ENCODE assay signal across 1 cellular context in the genomic region with DNA sequence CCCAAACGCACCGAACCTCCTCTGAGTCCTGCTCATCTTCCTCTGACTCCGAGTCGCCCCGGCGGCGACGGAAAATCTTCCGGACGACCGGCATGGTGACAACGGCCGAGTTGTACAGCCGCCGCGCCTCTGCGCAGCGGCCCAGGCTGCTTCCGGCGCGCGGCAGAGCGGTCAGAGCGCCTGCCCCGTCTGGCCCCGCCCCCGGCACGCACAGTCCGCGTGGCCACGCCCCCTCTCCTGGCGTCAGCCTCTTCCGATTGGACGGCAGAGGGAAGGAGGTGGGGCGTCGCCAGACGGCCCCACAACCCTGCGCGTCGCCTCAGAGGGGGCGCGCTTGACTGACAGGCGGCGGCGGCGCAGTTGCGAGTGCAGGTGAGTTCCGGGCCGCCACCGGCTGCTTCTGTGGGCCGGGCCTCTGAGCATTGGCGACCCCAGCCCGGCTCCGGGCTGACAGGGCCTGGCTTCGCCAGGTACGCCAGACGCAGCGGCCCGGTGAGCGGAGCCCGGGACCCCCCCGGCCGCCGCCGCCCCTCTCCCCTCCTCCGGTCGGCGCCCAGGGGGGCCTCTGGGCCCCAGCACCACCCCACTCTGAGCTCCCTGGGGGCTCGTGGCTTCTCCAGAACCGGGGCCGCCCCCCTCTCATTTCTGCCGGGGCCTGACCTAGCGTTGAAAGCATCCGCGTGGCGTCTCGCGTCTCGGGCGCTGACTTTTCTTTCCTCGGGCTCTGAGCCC.
TF ChIP-seq lines count a peak whose summit lies in the region.

A gene with protein sequence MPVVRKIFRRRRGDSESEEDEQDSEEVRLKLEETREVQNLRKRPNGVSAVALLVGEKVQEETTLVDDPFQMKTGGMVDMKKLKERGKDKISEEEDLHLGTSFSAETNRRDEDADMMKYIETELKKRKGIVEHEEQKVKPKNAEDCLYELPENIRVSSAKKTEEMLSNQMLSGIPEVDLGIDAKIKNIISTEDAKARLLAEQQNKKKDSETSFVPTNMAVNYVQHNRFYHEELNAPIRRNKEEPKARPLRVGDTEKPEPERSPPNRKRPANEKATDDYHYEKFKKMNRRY (minus strand): TSS at position 148 of the 732 bp plus-strand sequence. CDS start 54 bp downstream, at position 94.
A gene (plus strand): TSS at position 331 of the 732 bp plus-strand sequence. CDS start 17,098 bp downstream, outside the sequence.

TF ChIP-seq in HCT116, 20 proteins besides CTCF, POLR2A, EP300 and RAD21 (continued from another document):
- TF ChIP-seq, protein P1, sequence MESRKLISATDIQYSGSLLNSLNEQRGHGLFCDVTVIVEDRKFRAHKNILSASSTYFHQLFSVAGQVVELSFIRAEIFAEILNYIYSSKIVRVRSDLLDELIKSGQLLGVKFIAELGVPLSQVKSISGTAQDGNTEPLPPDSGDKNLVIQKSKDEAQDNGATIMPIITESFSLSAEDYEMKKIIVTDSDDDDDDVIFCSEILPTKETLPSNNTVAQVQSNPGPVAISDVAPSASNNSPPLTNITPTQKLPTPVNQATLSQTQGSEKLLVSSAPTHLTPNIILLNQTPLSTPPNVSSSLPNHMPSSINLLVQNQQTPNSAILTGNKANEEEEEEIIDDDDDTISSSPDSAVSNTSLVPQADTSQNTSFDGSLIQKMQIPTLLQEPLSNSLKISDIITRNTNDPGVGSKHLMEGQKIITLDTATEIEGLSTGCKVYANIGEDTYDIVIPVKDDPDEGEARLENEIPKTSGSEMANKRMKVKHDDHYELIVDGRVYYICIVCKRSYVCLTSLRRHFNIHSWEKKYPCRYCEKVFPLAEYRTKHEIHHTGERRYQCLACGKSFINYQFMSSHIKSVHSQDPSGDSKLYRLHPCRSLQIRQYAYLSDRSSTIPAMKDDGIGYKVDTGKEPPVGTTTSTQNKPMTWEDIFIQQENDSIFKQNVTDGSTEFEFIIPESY (IDR thresholded peaks at IDR 0.05; ENCODE audit: extremely low read depth, insufficient replicate concordance, low read length) = no peak
- peak; percentile 47 for TF ChIP-seq YY1 (IDR thresholded peaks at IDR 0.05; ENCODE audit: extremely low read depth, insufficient replicate concordance, low read depth, low read length)
- TF ChIP-seq EZH2phosphoT487 (IDR thresholded peaks at IDR 0.05; ENCODE audit: borderline replicate concordance) = no peak
- TF ChIP-seq ELF1 (IDR thresholded peaks at IDR 0.05; ENCODE audit: borderline replicate concordance, low read depth) = peak; percentile 87
- TF ChIP-seq SP1 (IDR thresholded peaks at IDR 0.05; ENCODE audit: low read depth) = peak; percentile 86
- no peak for TF ChIP-seq CBX3 (IDR thresholded peaks at IDR 0.05; ENCODE audit: low read depth)
- TF ChIP-seq, protein P2, sequence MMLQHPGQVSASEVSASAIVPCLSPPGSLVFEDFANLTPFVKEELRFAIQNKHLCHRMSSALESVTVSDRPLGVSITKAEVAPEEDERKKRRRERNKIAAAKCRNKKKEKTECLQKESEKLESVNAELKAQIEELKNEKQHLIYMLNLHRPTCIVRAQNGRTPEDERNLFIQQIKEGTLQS (IDR thresholded peaks at IDR 0.05) = no peak
- TF ChIP-seq POLR2AphosphoS5 (IDR thresholded peaks at IDR 0.05; ENCODE audit: low read depth, low read length) = peak; percentile 96
- no peak for TF ChIP-seq JUND (IDR thresholded peaks at IDR 0.05)
- no peak for TF ChIP-seq EZH2 (IDR thresholded peaks at IDR 0.05)
- TF ChIP-seq CEBPB (IDR thresholded peaks at IDR 0.05; ENCODE audit: low read depth) = no peak
- peak; percentile 78 for TF ChIP-seq EGR1 (IDR thresholded peaks at IDR 0.05; ENCODE audit: low read depth)
- no peak for TF ChIP-seq ZNF274 (IDR thresholded peaks at IDR 0.05; ENCODE audit: low read depth, low read length)
- TF ChIP-seq, protein P3, sequence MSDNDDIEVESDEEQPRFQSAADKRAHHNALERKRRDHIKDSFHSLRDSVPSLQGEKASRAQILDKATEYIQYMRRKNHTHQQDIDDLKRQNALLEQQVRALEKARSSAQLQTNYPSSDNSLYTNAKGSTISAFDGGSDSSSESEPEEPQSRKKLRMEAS (IDR thresholded peaks at IDR 0.05) = peak; percentile 86
- TF ChIP-seq TCF7L2 (IDR thresholded peaks at IDR 0.05; ENCODE audit: borderline replicate concordance, extremely low read depth, insufficient read depth, insufficient read length) = peak; percentile 30
